ENCODE assay signal across 13 cellular contexts in the genomic region with DNA sequence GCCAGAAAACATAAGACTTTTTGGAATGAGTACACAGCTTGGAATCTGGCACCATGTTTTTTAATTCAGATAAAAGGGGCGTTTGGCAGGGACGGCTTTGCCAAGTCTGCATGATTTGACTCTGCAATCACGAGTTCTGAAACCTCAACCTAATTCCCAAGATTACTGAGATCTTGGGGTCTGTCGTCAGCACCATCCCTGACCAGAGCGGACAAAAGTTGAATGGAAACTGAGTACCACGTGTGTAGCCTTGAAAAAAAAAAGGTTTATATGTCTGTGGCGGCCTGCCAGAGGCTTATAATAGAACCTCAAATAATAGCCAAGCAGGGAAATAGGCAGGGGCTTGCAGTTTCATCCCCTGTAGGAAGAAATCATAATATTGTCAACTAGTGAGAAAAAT.
DNase-seq lines count a peak whose midpoint lies in the region; ATAC-seq and TF ChIP-seq lines count a peak whose summit lies in the region.
"Had no signal": no experiment of that assay in that cellular context is flagged by ENCODE, and none has a peak within 500 bp of the region (broad histone marks: within the 10 kb centered on the region; RNA-seq: fewer than 3 reads in every experiment).

No MANE protein-coding gene starts in this region.

- TF ChIP-seq CTCF in uterus (IDR thresholded peaks at IDR 0.05) = no peak

- no peaks in the 10 kb centered on the region for H3K9me3 ChIP-seq in uterus

- peak; percentile 87 for ATAC-seq in Right ventricle myocardium superior (ENCODE audit: poor library complexity)
- no peak for ATAC-seq in Right ventricle myocardium inferior
- ATAC-seq in GM19023 (IDR thresholded peaks at IDR 0.05; ENCODE audit: unreplicated experiment) = no peak
- no peak for ATAC-seq in left colon
- ATAC-seq: activated CD4-positive, CD25-positive, alpha-beta regulatory T cell treated with anti-CD3 and anti-CD28 coated beads, Interleukin-2, amount 50 U/mL, for 24 hours had no signal

- TF ChIP-seq POLR2A in uterus (IDR thresholded peaks at IDR 0.05) = no peak

- no peak overlapping the region for H3K4me3 ChIP-seq in uterus

- H3K27ac ChIP-seq in uterus = peak overlapping the region; percentile 1 to 28

- no peaks in the 10 kb centered on the region for H3K4me1 ChIP-seq in uterus

- no peaks in the 10 kb centered on the region for H3K27me3 ChIP-seq in uterus

- intact Hi-C loops in Right ventricle myocardium superior (cut with DNase I) (no loop called here), Right ventricle myocardium inferior (cut with DNase I) (loop anchor here (2.0 kb wide), 1 partner anchor 29 kb away; no protein-coding TSS in a partner anchor), uterus (cut with DNase I; ENCODE audit: low total_unique reads) (no loop called here), left colon (cut with DNase I, micrococcal nuclease) (no loop called here)

- DNase-seq in Right ventricle myocardium superior = no peak
- DNase-seq in Right ventricle myocardium inferior (ENCODE audit: missing footprints) = no peak
- DNase-seq in dedifferentiated amniotic fluid mesenchymal stem cell (ENCODE audit: extremely low spot score) = peak; percentile 88
- peak; percentile 19 to 75 for DNase-seq in lung microvascular endothelial cell (ENCODE audit: low read depth in 2 of 2)
- peak in 1 of 2 donors; percentile 22 for DNase-seq in uterus
- DNase-seq in activated naive CD4-positive, alpha-beta T cell treated with anti-CD3 and anti-CD28 coated beads, Interleukin-2, amount 50 U/mL, for 16 hours = no peak
- no peak for DNase-seq in left colon
- DNase-seq: GF-D8, H9, NCI-H345, SIG-M5 had no signal

- H3K36me3 ChIP-seq in uterus = no peaks in the 10 kb centered on the region

Comparison
In these comparisons a context has a peak if more than half of its experiments do, and no peak if none do; other contexts are left out.
1. DNase-seq: peak in dedifferentiated amniotic fluid mesenchymal stem cell (single experiment) and lung microvascular endothelial cell (2 of 2); none in Right ventricle myocardium superior (single experiment), Right ventricle myocardium inferior (single experiment), activated naive CD4-positive, alpha-beta T cell treated with anti-CD3 and anti-CD28 coated beads, Interleukin-2, amount 50 U/mL, for 16 hours (single experiment) and left colon (0 of 2).